ENCODE assay signal across 12 cellular contexts in the genomic region with DNA sequence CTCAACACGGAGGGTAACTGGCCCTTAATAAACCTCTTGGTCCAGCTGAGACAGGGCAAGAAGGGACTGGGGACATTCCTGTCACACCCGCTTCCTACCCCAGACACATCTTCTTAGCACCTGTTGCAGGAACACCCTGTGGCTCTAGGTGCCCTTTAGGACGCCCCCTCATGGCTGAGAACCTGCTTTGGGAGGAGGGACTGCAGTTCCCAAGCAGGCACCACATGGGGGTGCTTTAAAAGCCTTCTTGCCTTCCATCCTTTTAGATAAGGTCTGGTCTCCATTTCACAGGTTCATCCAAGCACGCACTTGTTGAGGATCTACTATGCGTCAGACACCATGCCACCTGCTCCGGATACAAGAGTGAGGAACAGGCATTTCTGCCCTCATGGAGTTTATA. TPM values are rescaled to one million over a fixed set of nuclear protein-coding genes. Genes with fewer than 3 reads are reported as not detected.
DNase-seq lines count a peak whose midpoint lies in the region; ATAC-seq and TF ChIP-seq lines count a peak whose summit lies in the region.
"Had no signal": no experiment of that assay in that cellular context is flagged by ENCODE, and none has a peak within 500 bp of the region (broad histone marks: within the 10 kb centered on the region; RNA-seq: fewer than 3 reads in every experiment).

No MANE protein-coding gene starts in this region.

- intact Hi-C loops in MCF 10A (cut with micrococcal nuclease) (loop anchor here (1.0 kb wide), 1 partner anchor 63 kb away; no protein-coding TSS in a partner anchor), breast epithelium (cut with DNase I; ENCODE audit: low total_unique reads) (loop anchor here (10.0 kb wide), 1 partner anchor 135 kb away; no protein-coding TSS in a partner anchor), mammary epithelial cell (cut with micrococcal nuclease) (loop anchor here (1.0 kb wide), 2 partner anchors 30 to 63 kb away; no protein-coding TSS in a partner anchor)

- peak; percentile 50 for DNase-seq in MCF 10A (ENCODE audit: unreplicated experiment)
- DNase-seq in breast epithelium (ENCODE audit: low spot score in 2 of 2): no peak
- peak; percentile 61 for DNase-seq in NB4 (ENCODE audit: low read depth)
- peak; percentile 29 for DNase-seq in mammary epithelial cell
- no peak for DNase-seq in retinal pigment epithelial cell (ENCODE audit: low read depth)
- DNase-seq in NCI-H2107 treated with DMSO at 0.1 percent for 48 hours (lab: John Stamatoyannopoulos, UW; ENCODE audit: unreplicated experiment): no peak
- DNase-seq in T-helper 2 cell treated with Interferon-gamma antibody and Interleukin-4, amounts not matched to agents 5 μg/mL and 100 μg/mL, for 36 hours (ENCODE audit: low spot score): no peak
- DNase-seq: NCI-H526 treated with DMSO at 0.1 percent for 48 hours had no signal

- no peaks in the 10 kb centered on the region for H3K27me3 Mint-ChIP-seq in MCF 10A (ENCODE audit: insufficient read depth, unreplicated experiment)
- H3K27me3 Mint-ChIP-seq in T-helper 2 cell treated with Interferon-gamma antibody and Interleukin-4, amounts not matched to agents 5 μg/mL and 100 μg/mL, for 36 hours (ENCODE audit: low read depth): peaks cover 2% of the 10 kb centered on the region

- 88% methylated on average over 5 of the region's 6 CpGs for WGBS in mammary epithelial cell (ENCODE audit: low coverage, missing lambda C conversion rate)

- H3K27me3 ChIP-seq in breast epithelium: no peaks in the 10 kb centered on the region
- H3K27me3 ChIP-seq in mammary epithelial cell (ENCODE audit: insufficient read depth, low read length): no peaks in the 10 kb centered on the region
- H3K27me3 ChIP-seq: hepatocyte, tibial nerve had no signal

- CTCF ChIA-PET in MCF 10A (lab: Yijun Ruan, JAX): interaction anchor here (0.5 to 5.5 kb wide), 9 partner anchors 10 to 128 kb away, joined by 3 to 63 read pairs (median 5); no protein-coding TSS in a partner anchor
- CTCF ChIA-PET in mammary epithelial cell (lab: Charles Lee; ENCODE audit: low non-redundant PET): interaction anchor here (1.2 kb wide), 1 partner anchor 64 kb away, joined by 5 read pairs; no protein-coding TSS in a partner anchor

- in situ Hi-C loops in mammary epithelial cell (cut with MboI; ENCODE audit: low sequenced_read_pairs in 2 of 2): no loop called here

- H4K20me1 ChIP-seq in mammary epithelial cell (ENCODE audit: insufficient read depth, low read length): no peaks in the 10 kb centered on the region

- POLR2A ChIA-PET in MCF 10A (lab: Yijun Ruan, JAX): interaction anchor here (1.4 to 2.3 kb wide), 2 partner anchors 14 to 63 kb away, joined by 5 to 7 read pairs; no protein-coding TSS in a partner anchor

- TF ChIP-seq CTCF in MCF 10A (IDR thresholded peaks at IDR 0.05; ENCODE audit: unreplicated experiment): peak; percentile 39
- no peak for TF ChIP-seq CTCF in breast epithelium (IDR thresholded peaks at IDR 0.05)
- peak; percentile 87 for TF ChIP-seq CTCF in NB4 (IDR thresholded peaks at IDR 0.05; ENCODE audit: low read depth, low read length)
- peak; percentile 43 to 57 for TF ChIP-seq CTCF in mammary epithelial cell (conservative IDR thresholded peaks at IDR 0.05 in 1 of 2, IDR thresholded peaks at IDR 0.05 in 1 of 2; ENCODE audit: extremely low read depth in 1 of 2, insufficient read depth in 1 of 2, low read depth in 1 of 2, low read length in 2 of 2)
- TF ChIP-seq CTCF in retinal pigment epithelial cell (conservative IDR thresholded peaks at IDR 0.05; ENCODE audit: low read depth, low read length): peak; percentile 48

- no peaks in the 10 kb centered on the region for H3K4me1 ChIP-seq in breast epithelium
- H3K4me1 ChIP-seq in mammary epithelial cell (ENCODE audit: insufficient read depth, low read length): peaks cover 4% of the 10 kb centered on the region
- H3K4me1 ChIP-seq: tibial nerve had no signal

- H3K9me3 ChIP-seq in breast epithelium (no peaks in the 10 kb centered on the region), mammary epithelial cell (replicated peaks; ENCODE audit: insufficient read depth, low read length) (no peaks in the 10 kb centered on the region)
- H3K9me3 ChIP-seq: tibial nerve had no signal

- H3K36me3 Mint-ChIP-seq in MCF 10A (ENCODE audit: insufficient read depth, unreplicated experiment): peaks cover 17% of the 10 kb centered on the region
- H3K36me3 Mint-ChIP-seq in T-helper 2 cell treated with Interferon-gamma antibody and Interleukin-4, amounts not matched to agents 5 μg/mL and 100 μg/mL, for 36 hours (ENCODE audit: low read depth): peaks cover 25% of the 10 kb centered on the region

- peaks cover 2% of the 10 kb centered on the region for H3K4me1 Mint-ChIP-seq in MCF 10A (ENCODE audit: insufficient read depth, unreplicated experiment)
- peaks cover 25% of the 10 kb centered on the region for H3K4me1 Mint-ChIP-seq in T-helper 2 cell treated with Interferon-gamma antibody and Interleukin-4, amounts not matched to agents 5 μg/mL and 100 μg/mL, for 36 hours (ENCODE audit: low read depth)

- H3K27ac Mint-ChIP-seq in MCF 10A (ENCODE audit: low read depth, unreplicated experiment): no peak overlapping the region
- H3K27ac Mint-ChIP-seq in T-helper 2 cell treated with Interferon-gamma antibody and Interleukin-4, amounts not matched to agents 5 μg/mL and 100 μg/mL, for 36 hours: no peak overlapping the region
- H3K27ac Mint-ChIP-seq: activated T-helper 2 cell treated with anti-CD3 and anti-CD28 coated beads, Interferon-gamma antibody, Interleukin-2, Interleukin-4, amounts not matched to agents 10 μg/mL and 5 μg/mL and 100 μg/mL, durations not matched to agents 14 hours and 24 hours and 36 hours had no signal

- no peak for ATAC-seq in GM19395 (IDR thresholded peaks at IDR 0.05; ENCODE audit: unreplicated experiment)

- H3K36me3 ChIP-seq in breast epithelium (no peaks in the 10 kb centered on the region), mammary epithelial cell (ENCODE audit: insufficient read depth, low read length) (peaks cover 8% of the 10 kb centered on the region)

- no peaks in the 10 kb centered on the region for H3K9me3 Mint-ChIP-seq in MCF 10A (ENCODE audit: unreplicated experiment)
- H3K9me3 Mint-ChIP-seq in T-helper 2 cell treated with Interferon-gamma antibody and Interleukin-4, amounts not matched to agents 5 μg/mL and 100 μg/mL, for 36 hours: no peaks in the 10 kb centered on the region
- H3K9me3 Mint-ChIP-seq: activated T-helper 2 cell treated with anti-CD3 and anti-CD28 coated beads, Interferon-gamma antibody, Interleukin-2, Interleukin-4, amounts not matched to agents 10 μg/mL and 5 μg/mL and 100 μg/mL, durations not matched to agents 14 hours and 24 hours and 36 hours had no signal

- BruUV-seq in MCF 10A (replicated peaks; lab: Mats Ljungman, UMichigan): no TSS peak
- no TSS peak for BruUV-seq in mammary epithelial cell (replicated peaks; lab: Mats Ljungman, UMichigan)

- H3K27ac ChIP-seq in breast epithelium (no peak overlapping the region), mammary epithelial cell (ENCODE audit: insufficient read depth, low read depth, low read length) (no peak overlapping the region)
- H3K27ac ChIP-seq: hepatocyte, tibial nerve had no signal

- no peak overlapping the region for H3K4me2 ChIP-seq in mammary epithelial cell (ENCODE audit: insufficient read depth, low read depth, low read length)
- H3K4me2 ChIP-seq: hepatocyte had no signal

- no peaks in the 10 kb centered on the region for H3K79me2 ChIP-seq in mammary epithelial cell (ENCODE audit: insufficient read depth, low read length)
- H3K79me2 ChIP-seq: hepatocyte had no signal

- no peak overlapping the region for H2AFZ ChIP-seq in mammary epithelial cell (ENCODE audit: low read depth, low read length)
- H2AFZ ChIP-seq: hepatocyte had no signal

- TF ChIP-seq POLR2A in breast epithelium (IDR thresholded peaks at IDR 0.05) (no peak), NB4 (IDR thresholded peaks at IDR 0.05; ENCODE audit: extremely low read depth, insufficient read length) (no peak)

- H3K4me3 Mint-ChIP-seq in MCF 10A (ENCODE audit: unreplicated experiment): no peak overlapping the region
- H3K4me3 Mint-ChIP-seq in T-helper 2 cell treated with Interferon-gamma antibody and Interleukin-4, amounts not matched to agents 5 μg/mL and 100 μg/mL, for 36 hours: no peak overlapping the region

- dilution Hi-C loops in mammary epithelial cell (cut with HindIII; ENCODE audit: low sequenced_read_pairs): no loop called here

- H3K4me3 ChIP-seq in breast epithelium (no peak overlapping the region), NB4 (ENCODE audit: low read depth, low read length) (no peak overlapping the region), mammary epithelial cell (replicated peaks in 1 of 3; ENCODE audit: insufficient read depth in 1 of 3, low read depth in 2 of 3, low read length in 3 of 3) (no peak overlapping the region), retinal pigment epithelial cell (ENCODE audit: low read length) (no peak overlapping the region)
- H3K4me3 ChIP-seq: hepatocyte, tibial nerve had no signal

- H3K9ac ChIP-seq in mammary epithelial cell (ENCODE audit: insufficient read depth, low read length): no peak overlapping the region

RNA-seq across cellular contexts. Expression of gene NSFL1C, which starts 26.6 kb away (rescaled TPM):
- total RNA-seq in MCF 10A (2022) (63.3 and 76.1 TPM in 2 replicates), breast epithelium (10 to 100 TPM; 36.7 to 67.5 (median 49.5) TPM), mammary epithelial cell (100 to 1,000 TPM in 1 of 2 donors, 10 to 100 TPM in 1; 46.3 to 105 TPM)
- polyA plus RNA-seq in mammary epithelial cell: 29.6 TPM
- polyA minus RNA-seq in mammary epithelial cell: 73.3 TPM

RNA-seq across cellular contexts. Expression of gene FKBP1A, which starts 47.2 kb away (rescaled TPM):
- 209 and 217 TPM in 2 replicates for total RNA-seq in MCF 10A (2022)
- 100 to 1,000 TPM; 115 to 191 (median 128) TPM for total RNA-seq in breast epithelium
- total RNA-seq in mammary epithelial cell: 100 to 1,000 TPM; 139 to 425 TPM
- polyA plus RNA-seq in mammary epithelial cell: 522 TPM
- 1,454 TPM for polyA minus RNA-seq in mammary epithelial cell

RNA-seq across cellular contexts. Expression of gene SIRPB2, which starts 51.2 kb away (rescaled TPM):
- 1.3 and 1.8 TPM in 2 replicates for total RNA-seq in MCF 10A (2022)
- total RNA-seq in breast epithelium: 10 to 100 TPM in 1 of 3 donors, 1 to 10 TPM in 2; 2.9 to 30.9 (median 4.3) TPM
- 1 to 10 TPM in 1 of 2 donors, under 1 TPM in 1; 0.33 to 5.5 TPM for total RNA-seq in mammary epithelial cell
- polyA plus RNA-seq in mammary epithelial cell: 2.4 TPM
- 18.5 TPM for polyA minus RNA-seq in mammary epithelial cell
- total RNA-seq: activated T-helper 2 cell treated with anti-CD3 and anti-CD28 coated beads, Interferon-gamma antibody, Interleukin-2, Interleukin-4, amounts not matched to agents 10 μg/mL and 5 μg/mL and 100 μg/mL, durations not matched to agents 14 hours and 24 hours and 36 hours; hepatocyte had no signal
- polyA plus RNA-seq: hepatocyte had no signal

Comparison
In these comparisons a context has a peak if more than half of its experiments do, and no peak if none do; other contexts are left out.
1. DNase-seq: peak in MCF 10A (single experiment), NB4 (single experiment) and mammary epithelial cell (single experiment); none in breast epithelium (0 of 2), retinal pigment epithelial cell (single experiment), NCI-H2107 treated with DMSO at 0.1 percent for 48 hours (single experiment) and T-helper 2 cell treated with Interferon-gamma antibody and Interleukin-4, amounts not matched to agents 5 μg/mL and 100 μg/mL, for 36 hours (single experiment).
2. CTCF ChIP-seq: peak in MCF 10A (single experiment), NB4 (single experiment), mammary epithelial cell (2 of 2) and retinal pigment epithelial cell (single experiment); none in breast epithelium (0 of 3).